ENCODE assay signal across 8 cellular contexts in genomic region chr11:66510990-66511339, GRCh38. TPM values are rescaled to one million over a fixed set of nuclear protein-coding genes. Genes with fewer than 3 reads are reported as not detected.
A peak's percentile ranks its signal among the peaks of the same experiment; 100 is the strongest.
DNase-seq lines count a peak whose midpoint lies in the region; ATAC-seq and TF ChIP-seq lines count a peak whose summit lies in the region.

No MANE protein-coding gene starts in this region.

- H3K4me2 ChIP-seq in GM23338 (peak overlapping the region; percentile 89), hepatocyte (peak overlapping the region; percentile 92), skeletal muscle satellite cell (ENCODE audit: low read length) (peak overlapping the region; percentile 86)

- H3K9me2 ChIP-seq in GM23338 (ENCODE audit: insufficient read depth) (no peaks in the 10 kb centered on the region), hepatocyte (replicated peaks; ENCODE audit: insufficient read depth) (no peaks in the 10 kb centered on the region)

- H3K27me3 ChIP-seq in GM23338 (ENCODE audit: insufficient read depth) (no peaks in the 10 kb centered on the region), WERI-Rb-1 (ENCODE audit: insufficient read depth, low read depth, severe bottlenecking) (no peaks in the 10 kb centered on the region), hepatocyte (no peaks in the 10 kb centered on the region), skeletal muscle satellite cell (ENCODE audit: control insufficient read depth, insufficient read depth, low read length) (no peaks in the 10 kb centered on the region)

- no peaks in the 10 kb centered on the region for H3K9me3 ChIP-seq in WERI-Rb-1 (ENCODE audit: severe bottlenecking)
- H3K9me3 ChIP-seq in hepatocyte (ENCODE audit: low read depth): no peaks in the 10 kb centered on the region
- H3K9me3 ChIP-seq in skeletal muscle satellite cell (replicated peaks; ENCODE audit: low read length): no peaks in the 10 kb centered on the region

- H4K20me1 ChIP-seq in GM23338 (replicated peaks; ENCODE audit: insufficient read depth) (0 out of 2 replicates have a peak, but pooled peaks cover 3% of the 10 kb centered on the region), hepatocyte (ENCODE audit: insufficient read depth, poor library complexity, severe bottlenecking) (no peaks in the 10 kb centered on the region)

- H3K4me1 Mint-ChIP-seq in GM23338: peaks cover 6% of the 10 kb centered on the region

- H3K4me3 Mint-ChIP-seq in GM23338: peak overlapping the region; percentile 100

- H3K9me3 Mint-ChIP-seq in GM23338: no peaks in the 10 kb centered on the region

- peaks cover 6% of the 10 kb centered on the region for H3K27me3 Mint-ChIP-seq in GM23338 (ENCODE audit: insufficient read depth, low read depth, poor library complexity)

- H3K36me3 ChIP-seq in GM23338 (ENCODE audit: insufficient read depth) (no peaks in the 10 kb centered on the region; the same call in 1 of the 2 replicates), WERI-Rb-1 (peaks cover 47% of the 10 kb centered on the region), hepatocyte (replicated peaks; ENCODE audit: insufficient read depth, low read depth) (no peaks in the 10 kb centered on the region), skeletal muscle satellite cell (ENCODE audit: insufficient read depth, low read length) (peaks cover 27% of the 10 kb centered on the region)

- no peak for TF ChIP-seq CTCF in GM23338 (conservative IDR thresholded peaks at IDR 0.05; ENCODE audit: low read depth in 2 of 2)
- TF ChIP-seq CTCF in WERI-Rb-1 (IDR thresholded peaks at IDR 0.05; ENCODE audit: low read depth, low read length): no peak
- TF ChIP-seq CTCF in hepatocyte (IDR thresholded peaks at IDR 0.05; ENCODE audit: poor library complexity): no peak
- TF ChIP-seq CTCF in GM10266 (IDR thresholded peaks at IDR 0.05; ENCODE audit: control insufficient read depth, insufficient read depth, low read depth, missing control alignments): no peak

- H3K27ac Mint-ChIP-seq in GM23338: peak overlapping the region; percentile 93

- H3K4me1 ChIP-seq in GM23338 (ENCODE audit: insufficient read depth) (peaks cover 6% of the 10 kb centered on the region), hepatocyte (ENCODE audit: insufficient read depth) (peaks cover 7% of the 10 kb centered on the region), skeletal muscle satellite cell (ENCODE audit: control insufficient read depth, insufficient read depth, low read length) (peaks cover 9% of the 10 kb centered on the region)

- H3K4me3 ChIP-seq in GM23338: peak overlapping the region; percentile 96
- H3K4me3 ChIP-seq in WERI-Rb-1 (ENCODE audit: low read depth, low read length): peak overlapping the region; percentile 94
- peak overlapping the region; percentile 93 for H3K4me3 ChIP-seq in hepatocyte
- H3K4me3 ChIP-seq in skeletal muscle satellite cell (ENCODE audit: low read length): peak overlapping the region; percentile 89

- no peak overlapping the region for H3K27ac ChIP-seq in GM23338 (ENCODE audit: low read depth)
- peak overlapping the region; percentile 85 for H3K27ac ChIP-seq in WERI-Rb-1
- H3K27ac ChIP-seq in hepatocyte: peak overlapping the region; percentile 60

- H3K36me3 Mint-ChIP-seq in GM23338 (ENCODE audit: low read depth): peaks cover 2% of the 10 kb centered on the region; the same call in 2 of the 3 replicates

- H3K9ac ChIP-seq in skeletal muscle satellite cell (ENCODE audit: low read depth, low read length): peak overlapping the region; percentile 83

- ATAC-seq in GM23338 (peak; percentile 24), HG02884 (IDR thresholded peaks at IDR 0.05; ENCODE audit: unreplicated experiment) (no peak)

- H3K79me2 ChIP-seq in GM23338 (replicated peaks; ENCODE audit: insufficient read depth) (peaks cover 9% of the 10 kb centered on the region), hepatocyte (peaks cover 20% of the 10 kb centered on the region)

- WGBS in hepatocyte (ENCODE audit: low lambda C conversion rate, missing lambda C conversion rate): 10% methylated on average over 5 of the region's 5 CpGs

- H3F3A ChIP-seq in GM23338 (replicated peaks; ENCODE audit: low read depth): 0 out of 2 replicates have a peak, but pooled peaks cover 5% of the 10 kb centered on the region

- no peak for DNase-seq in GM23338 (ENCODE audit: low spot score)
- no peak for DNase-seq in WERI-Rb-1
- no peak for DNase-seq in hepatocyte (ENCODE audit: low spot score)
- DNase-seq in HuH-7.5 (ENCODE audit: low spot score): no peak
- no peak for DNase-seq in GM10266 (ENCODE audit: extremely low spot score)
- no peak for DNase-seq in NCI-H510A treated with DMSO at 0.1 percent for 48 hours (lab: John Stamatoyannopoulos, UW)

- H2AFZ ChIP-seq in GM23338 (0 out of 2 replicates have a peak overlapping the region, but pooled peaks have one; percentile 89), hepatocyte (peak overlapping the region; percentile 87)

TF ChIP-seq in GM23338, 12 proteins besides CTCF, POLR2A, EP300 and RAD21 (continues in another document):
- TF ChIP-seq ZNF331 (CRISPR knock-in tag; IDR thresholded peaks at IDR 0.05; ENCODE audit: low read depth): no peak
- no peak for TF ChIP-seq STAT1 (IDR thresholded peaks at IDR 0.05; ENCODE audit: unreplicated experiment)

RNA-seq across cellular contexts. Expression of gene BBS1, which starts 0.5 kb away (rescaled TPM):
- total RNA-seq in GM23338 (2014; rRNA removed; shearing (Covaris generic)): 27.8 and 41.3 TPM in 2 replicates
- polyA plus RNA-seq in GM23338 (2016; fragmentation: Nextera tagmentation; extraction: Ambion mirVana) (8.7 and 11.6 TPM in 2 replicates), hepatocyte (27.7 and 33.9 TPM in 2 replicates)
- 25.1 and 33.4 TPM in 2 replicates for total RNA-seq in hepatocyte
- 20.0 and 21.8 TPM in 2 replicates for total RNA-seq in skeletal muscle satellite cell (2012; rRNA removed)

RNA-seq across cellular contexts. Expression of gene DPP3, which starts 30.7 kb away (rescaled TPM):
- total RNA-seq in GM23338 (2014; rRNA removed; shearing (Covaris generic)): 85.9 and 101 TPM in 2 replicates
- polyA plus RNA-seq in GM23338 (2016; fragmentation: Nextera tagmentation; extraction: Ambion mirVana): 22.2 and 22.7 TPM in 2 replicates
- 46.0 and 56.0 TPM in 2 replicates for total RNA-seq in hepatocyte
- polyA plus RNA-seq in hepatocyte: 54.8 and 57.3 TPM in 2 replicates
- 40.8 and 58.1 TPM in 2 replicates for total RNA-seq in skeletal muscle satellite cell (2012; rRNA removed)

RNA-seq across cellular contexts. Expression of gene ZDHHC24, which starts 34.9 kb away (rescaled TPM):
- 10.0 and 13.1 TPM in 2 replicates for total RNA-seq in GM23338 (2014; rRNA removed; shearing (Covaris generic))
- polyA plus RNA-seq in GM23338 (2016; fragmentation: Nextera tagmentation; extraction: Ambion mirVana): 5.6 and 7.3 TPM in 2 replicates
- 10.3 and 11.5 TPM in 2 replicates for total RNA-seq in hepatocyte
- polyA plus RNA-seq in hepatocyte: 16.9 and 18.3 TPM in 2 replicates
- total RNA-seq in skeletal muscle satellite cell (2012; rRNA removed): 12.4 and 13.3 TPM in 2 replicates

RNA-seq across cellular contexts. Expression of gene ACTN3, which starts 35.7 kb away (rescaled TPM):
- total RNA-seq in GM23338 (2014; rRNA removed; shearing (Covaris generic)): 3.8 and 6.3 TPM in 2 replicates
- 6.0 and 7.3 TPM in 2 replicates for polyA plus RNA-seq in GM23338 (2016; fragmentation: Nextera tagmentation; extraction: Ambion mirVana)
- not detected in 2 replicates for total RNA-seq in hepatocyte
- polyA plus RNA-seq in hepatocyte: 0.09 and 0.58 TPM in 2 replicates
- total RNA-seq in skeletal muscle satellite cell (2012; rRNA removed): under 0.01 TPM in 1 of 2 replicates, not detected in the other

RNA-seq across cellular contexts. Expression of gene PELI3, which starts 44.3 kb away (rescaled TPM):
- total RNA-seq in GM23338 (2014; rRNA removed; shearing (Covaris generic)): 8.5 and 9.1 TPM in 2 replicates
- polyA plus RNA-seq in GM23338 (2016; fragmentation: Nextera tagmentation; extraction: Ambion mirVana) (2.2 and 2.8 TPM in 2 replicates), hepatocyte (5.5 and 10.9 TPM in 2 replicates)
- total RNA-seq in hepatocyte: 5.5 and 6.7 TPM in 2 replicates
- total RNA-seq in skeletal muscle satellite cell (2012; rRNA removed): 5.6 and 7.0 TPM in 2 replicates
